1 cellular context compared by ENCODE assay signal in genomic region chr1:45803299-45803780, GRCh38.
A peak's percentile ranks its signal among the peaks of the same experiment; 100 is the strongest.
TF ChIP-seq lines count a peak whose summit lies in the region.

Gene MAST2, plus strand, starts transcription at chr1:45803612. Its CDS starts 284 bp downstream, at chr1:45803896.

TF ChIP-seq in K562, 482 proteins besides CTCF, POLR2A, EP300 and RAD21 (continued from another document and continues in another):
- TF ChIP-seq, protein P1, sequence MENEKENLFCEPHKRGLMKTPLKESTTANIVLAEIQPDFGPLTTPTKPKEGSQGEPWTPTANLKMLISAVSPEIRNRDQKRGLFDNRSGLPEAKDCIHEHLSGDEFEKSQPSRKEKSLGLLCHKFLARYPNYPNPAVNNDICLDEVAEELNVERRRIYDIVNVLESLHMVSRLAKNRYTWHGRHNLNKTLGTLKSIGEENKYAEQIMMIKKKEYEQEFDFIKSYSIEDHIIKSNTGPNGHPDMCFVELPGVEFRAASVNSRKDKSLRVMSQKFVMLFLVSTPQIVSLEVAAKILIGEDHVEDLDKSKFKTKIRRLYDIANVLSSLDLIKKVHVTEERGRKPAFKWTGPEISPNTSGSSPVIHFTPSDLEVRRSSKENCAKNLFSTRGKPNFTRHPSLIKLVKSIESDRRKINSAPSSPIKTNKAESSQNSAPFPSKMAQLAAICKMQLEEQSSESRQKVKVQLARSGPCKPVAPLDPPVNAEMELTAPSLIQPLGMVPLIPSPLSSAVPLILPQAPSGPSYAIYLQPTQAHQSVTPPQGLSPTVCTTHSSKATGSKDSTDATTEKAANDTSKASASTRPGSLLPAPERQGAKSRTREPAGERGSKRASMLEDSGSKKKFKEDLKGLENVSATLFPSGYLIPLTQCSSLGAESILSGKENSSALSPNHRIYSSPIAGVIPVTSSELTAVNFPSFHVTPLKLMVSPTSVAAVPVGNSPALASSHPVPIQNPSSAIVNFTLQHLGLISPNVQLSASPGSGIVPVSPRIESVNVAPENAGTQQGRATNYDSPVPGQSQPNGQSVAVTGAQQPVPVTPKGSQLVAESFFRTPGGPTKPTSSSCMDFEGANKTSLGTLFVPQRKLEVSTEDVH (IDR thresholded peaks at IDR 0.05; ENCODE audit: low read depth, partially characterized antibody): no peak
- TF ChIP-seq, protein P2, sequence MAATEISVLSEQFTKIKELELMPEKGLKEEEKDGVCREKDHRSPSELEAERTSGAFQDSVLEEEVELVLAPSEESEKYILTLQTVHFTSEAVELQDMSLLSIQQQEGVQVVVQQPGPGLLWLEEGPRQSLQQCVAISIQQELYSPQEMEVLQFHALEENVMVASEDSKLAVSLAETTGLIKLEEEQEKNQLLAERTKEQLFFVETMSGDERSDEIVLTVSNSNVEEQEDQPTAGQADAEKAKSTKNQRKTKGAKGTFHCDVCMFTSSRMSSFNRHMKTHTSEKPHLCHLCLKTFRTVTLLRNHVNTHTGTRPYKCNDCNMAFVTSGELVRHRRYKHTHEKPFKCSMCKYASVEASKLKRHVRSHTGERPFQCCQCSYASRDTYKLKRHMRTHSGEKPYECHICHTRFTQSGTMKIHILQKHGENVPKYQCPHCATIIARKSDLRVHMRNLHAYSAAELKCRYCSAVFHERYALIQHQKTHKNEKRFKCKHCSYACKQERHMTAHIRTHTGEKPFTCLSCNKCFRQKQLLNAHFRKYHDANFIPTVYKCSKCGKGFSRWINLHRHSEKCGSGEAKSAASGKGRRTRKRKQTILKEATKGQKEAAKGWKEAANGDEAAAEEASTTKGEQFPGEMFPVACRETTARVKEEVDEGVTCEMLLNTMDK (IDR thresholded peaks at IDR 0.05; ENCODE audit: borderline replicate concordance, insufficient read depth, low read depth, low read length, poor library complexity, severe bottlenecking): no peak
- TF ChIP-seq, protein P3, sequence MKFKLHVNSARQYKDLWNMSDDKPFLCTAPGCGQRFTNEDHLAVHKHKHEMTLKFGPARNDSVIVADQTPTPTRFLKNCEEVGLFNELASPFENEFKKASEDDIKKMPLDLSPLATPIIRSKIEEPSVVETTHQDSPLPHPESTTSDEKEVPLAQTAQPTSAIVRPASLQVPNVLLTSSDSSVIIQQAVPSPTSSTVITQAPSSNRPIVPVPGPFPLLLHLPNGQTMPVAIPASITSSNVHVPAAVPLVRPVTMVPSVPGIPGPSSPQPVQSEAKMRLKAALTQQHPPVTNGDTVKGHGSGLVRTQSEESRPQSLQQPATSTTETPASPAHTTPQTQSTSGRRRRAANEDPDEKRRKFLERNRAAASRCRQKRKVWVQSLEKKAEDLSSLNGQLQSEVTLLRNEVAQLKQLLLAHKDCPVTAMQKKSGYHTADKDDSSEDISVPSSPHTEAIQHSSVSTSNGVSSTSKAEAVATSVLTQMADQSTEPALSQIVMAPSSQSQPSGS (CRISPR knock-in tag; IDR thresholded peaks at IDR 0.05): no peak
- no peak for TF ChIP-seq ZNF224 (CRISPR knock-in tag; IDR thresholded peaks at IDR 0.05)
- TF ChIP-seq ZNF696 (CRISPR knock-in tag; conservative IDR thresholded peaks at IDR 0.05): no peak
- TF ChIP-seq, protein P4, sequence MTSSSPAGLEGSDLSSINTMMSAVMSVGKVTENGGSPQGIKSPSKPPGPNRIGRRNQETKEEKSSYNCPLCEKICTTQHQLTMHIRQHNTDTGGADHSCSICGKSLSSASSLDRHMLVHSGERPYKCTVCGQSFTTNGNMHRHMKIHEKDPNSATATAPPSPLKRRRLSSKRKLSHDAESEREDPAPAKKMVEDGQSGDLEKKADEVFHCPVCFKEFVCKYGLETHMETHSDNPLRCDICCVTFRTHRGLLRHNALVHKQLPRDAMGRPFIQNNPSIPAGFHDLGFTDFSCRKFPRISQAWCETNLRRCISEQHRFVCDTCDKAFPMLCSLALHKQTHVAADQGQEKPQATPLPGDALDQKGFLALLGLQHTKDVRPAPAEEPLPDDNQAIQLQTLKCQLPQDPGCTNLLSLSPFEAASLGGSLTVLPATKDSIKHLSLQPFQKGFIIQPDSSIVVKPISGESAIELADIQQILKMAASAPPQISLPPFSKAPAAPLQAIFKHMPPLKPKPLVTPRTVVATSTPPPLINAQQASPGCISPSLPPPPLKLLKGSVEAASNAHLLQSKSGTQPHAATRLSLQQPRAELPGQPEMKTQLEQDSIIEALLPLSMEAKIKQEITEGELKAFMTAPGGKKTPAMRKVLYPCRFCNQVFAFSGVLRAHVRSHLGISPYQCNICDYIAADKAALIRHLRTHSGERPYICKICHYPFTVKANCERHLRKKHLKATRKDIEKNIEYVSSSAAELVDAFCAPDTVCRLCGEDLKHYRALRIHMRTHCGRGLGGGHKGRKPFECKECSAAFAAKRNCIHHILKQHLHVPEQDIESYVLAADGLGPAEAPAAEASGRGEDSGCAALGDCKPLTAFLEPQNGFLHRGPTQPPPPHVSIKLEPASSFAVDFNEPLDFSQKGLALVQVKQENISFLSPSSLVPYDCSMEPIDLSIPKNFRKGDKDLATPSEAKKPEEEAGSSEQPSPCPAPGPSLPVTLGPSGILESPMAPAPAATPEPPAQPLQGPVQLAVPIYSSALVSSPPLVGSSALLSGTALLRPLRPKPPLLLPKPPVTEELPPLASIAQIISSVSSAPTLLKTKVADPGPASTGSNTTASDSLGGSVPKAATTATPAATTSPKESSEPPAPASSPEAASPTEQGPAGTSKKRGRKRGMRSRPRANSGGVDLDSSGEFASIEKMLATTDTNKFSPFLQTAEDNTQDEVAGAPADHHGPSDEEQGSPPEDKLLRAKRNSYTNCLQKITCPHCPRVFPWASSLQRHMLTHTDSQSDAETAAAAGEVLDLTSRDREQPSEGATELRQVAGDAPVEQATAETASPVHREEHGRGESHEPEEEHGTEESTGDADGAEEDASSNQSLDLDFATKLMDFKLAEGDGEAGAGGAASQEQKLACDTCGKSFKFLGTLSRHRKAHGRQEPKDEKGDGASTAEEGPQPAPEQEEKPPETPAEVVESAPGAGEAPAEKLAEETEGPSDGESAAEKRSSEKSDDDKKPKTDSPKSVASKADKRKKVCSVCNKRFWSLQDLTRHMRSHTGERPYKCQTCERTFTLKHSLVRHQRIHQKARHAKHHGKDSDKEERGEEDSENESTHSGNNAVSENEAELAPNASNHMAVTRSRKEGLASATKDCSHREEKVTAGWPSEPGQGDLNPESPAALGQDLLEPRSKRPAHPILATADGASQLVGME (CRISPR knock-in tag; IDR thresholded peaks at IDR 0.05): no peak
- no peak for TF ChIP-seq HLTF (IDR thresholded peaks at IDR 0.05)
- TF ChIP-seq SNRNP70 (optimal IDR thresholded peaks at IDR 0.05; ENCODE audit: low read depth, low read length): no peak
- peak; percentile 81 for TF ChIP-seq THAP7 (CRISPR knock-in tag; IDR thresholded peaks at IDR 0.05)
- no peak for TF ChIP-seq POLR2H (tag; IDR thresholded peaks at IDR 0.05; ENCODE audit: low read depth)
- TF ChIP-seq MAZ (CRISPR knock-in tag; conservative IDR thresholded peaks at IDR 0.05 in 1 of 2, IDR thresholded peaks at IDR 0.05 in 1 of 2): peak; percentile 70 to 72; a peak in 3 of 4 replicates
- no peak for TF ChIP-seq BRCA1 (IDR thresholded peaks at IDR 0.05)
- no peak for TF ChIP-seq BRCA1 (CRISPR knock-in tag; IDR thresholded peaks at IDR 0.05)
- no peak for TF ChIP-seq THRA (IDR thresholded peaks at IDR 0.05)
- peak; percentile 28; the same call in 1 of the 2 replicates for TF ChIP-seq POLR2AphosphoS5 (IDR thresholded peaks at IDR 0.05; ENCODE audit: control insufficient read depth, insufficient read depth, low read depth, low read length)
- TF ChIP-seq, protein P5, sequence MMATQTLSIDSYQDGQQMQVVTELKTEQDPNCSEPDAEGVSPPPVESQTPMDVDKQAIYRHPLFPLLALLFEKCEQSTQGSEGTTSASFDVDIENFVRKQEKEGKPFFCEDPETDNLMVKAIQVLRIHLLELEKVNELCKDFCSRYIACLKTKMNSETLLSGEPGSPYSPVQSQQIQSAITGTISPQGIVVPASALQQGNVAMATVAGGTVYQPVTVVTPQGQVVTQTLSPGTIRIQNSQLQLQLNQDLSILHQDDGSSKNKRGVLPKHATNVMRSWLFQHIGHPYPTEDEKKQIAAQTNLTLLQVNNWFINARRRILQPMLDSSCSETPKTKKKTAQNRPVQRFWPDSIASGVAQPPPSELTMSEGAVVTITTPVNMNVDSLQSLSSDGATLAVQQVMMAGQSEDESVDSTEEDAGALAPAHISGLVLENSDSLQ (IDR thresholded peaks at IDR 0.05): no peak
- TF ChIP-seq, protein P6, sequence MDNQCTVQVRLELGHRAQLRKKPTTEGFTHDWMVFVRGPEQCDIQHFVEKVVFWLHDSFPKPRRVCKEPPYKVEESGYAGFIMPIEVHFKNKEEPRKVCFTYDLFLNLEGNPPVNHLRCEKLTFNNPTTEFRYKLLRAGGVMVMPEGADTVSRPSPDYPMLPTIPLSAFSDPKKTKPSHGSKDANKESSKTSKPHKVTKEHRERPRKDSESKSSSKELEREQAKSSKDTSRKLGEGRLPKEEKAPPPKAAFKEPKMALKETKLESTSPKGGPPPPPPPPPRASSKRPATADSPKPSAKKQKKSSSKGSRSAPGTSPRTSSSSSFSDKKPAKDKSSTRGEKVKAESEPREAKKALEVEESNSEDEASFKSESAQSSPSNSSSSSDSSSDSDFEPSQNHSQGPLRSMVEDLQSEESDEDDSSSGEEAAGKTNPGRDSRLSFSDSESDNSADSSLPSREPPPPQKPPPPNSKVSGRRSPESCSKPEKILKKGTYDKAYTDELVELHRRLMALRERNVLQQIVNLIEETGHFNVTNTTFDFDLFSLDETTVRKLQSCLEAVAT (IDR thresholded peaks at IDR 0.05): no peak
- TF ChIP-seq RAD51 (IDR thresholded peaks at IDR 0.05; ENCODE audit: borderline replicate concordance, low read depth): no peak
- no peak for TF ChIP-seq ZNF436 (CRISPR knock-in tag; IDR thresholded peaks at IDR 0.05)
- TF ChIP-seq RFX7 (CRISPR knock-in tag; IDR thresholded peaks at IDR 0.05): no peak
- TF ChIP-seq BCL6 (CRISPR knock-in tag; IDR thresholded peaks at IDR 0.05): no peak
- TF ChIP-seq GATAD2B (IDR thresholded peaks at IDR 0.05; ENCODE audit: borderline replicate concordance): peak; percentile 83
- TF ChIP-seq ARID2 (IDR thresholded peaks at IDR 0.05): no peak
- TF ChIP-seq, protein P7, sequence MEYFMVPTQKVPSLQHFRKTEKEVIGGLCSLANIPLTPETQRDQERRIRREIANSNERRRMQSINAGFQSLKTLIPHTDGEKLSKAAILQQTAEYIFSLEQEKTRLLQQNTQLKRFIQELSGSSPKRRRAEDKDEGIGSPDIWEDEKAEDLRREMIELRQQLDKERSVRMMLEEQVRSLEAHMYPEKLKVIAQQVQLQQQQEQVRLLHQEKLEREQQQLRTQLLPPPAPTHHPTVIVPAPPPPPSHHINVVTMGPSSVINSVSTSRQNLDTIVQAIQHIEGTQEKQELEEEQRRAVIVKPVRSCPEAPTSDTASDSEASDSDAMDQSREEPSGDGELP (CRISPR knock-in tag; IDR thresholded peaks at IDR 0.05; ENCODE audit: borderline replicate concordance): no peak
- TF ChIP-seq, protein P8, sequence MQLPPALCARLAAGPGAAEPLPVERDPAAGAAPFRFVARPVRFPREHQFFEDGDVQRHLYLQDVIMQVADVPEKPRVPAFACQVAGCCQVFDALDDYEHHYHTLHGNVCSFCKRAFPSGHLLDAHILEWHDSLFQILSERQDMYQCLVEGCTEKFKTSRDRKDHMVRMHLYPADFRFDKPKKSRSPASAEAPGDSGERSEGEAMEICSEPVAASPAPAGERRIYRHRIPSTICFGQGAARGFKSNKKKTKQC (CRISPR knock-in tag; IDR thresholded peaks at IDR 0.05): no peak
- TF ChIP-seq ZNF197 (CRISPR knock-in tag; IDR thresholded peaks at IDR 0.05; ENCODE audit: low read depth): no peak; the same call in 1 of the 2 replicates
- no peak for TF ChIP-seq TAF7 (tag; IDR thresholded peaks at IDR 0.05)
- no peak for TF ChIP-seq DIDO1 (tag; IDR thresholded peaks at IDR 0.05; ENCODE audit: low read depth)
- TF ChIP-seq, protein P9, sequence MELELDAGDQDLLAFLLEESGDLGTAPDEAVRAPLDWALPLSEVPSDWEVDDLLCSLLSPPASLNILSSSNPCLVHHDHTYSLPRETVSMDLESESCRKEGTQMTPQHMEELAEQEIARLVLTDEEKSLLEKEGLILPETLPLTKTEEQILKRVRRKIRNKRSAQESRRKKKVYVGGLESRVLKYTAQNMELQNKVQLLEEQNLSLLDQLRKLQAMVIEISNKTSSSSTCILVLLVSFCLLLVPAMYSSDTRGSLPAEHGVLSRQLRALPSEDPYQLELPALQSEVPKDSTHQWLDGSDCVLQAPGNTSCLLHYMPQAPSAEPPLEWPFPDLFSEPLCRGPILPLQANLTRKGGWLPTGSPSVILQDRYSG (tag; conservative IDR thresholded peaks at IDR 0.05; ENCODE audit: low read depth): no peak
